ENCODE assay signal across 19 cellular contexts in the genomic region with DNA sequence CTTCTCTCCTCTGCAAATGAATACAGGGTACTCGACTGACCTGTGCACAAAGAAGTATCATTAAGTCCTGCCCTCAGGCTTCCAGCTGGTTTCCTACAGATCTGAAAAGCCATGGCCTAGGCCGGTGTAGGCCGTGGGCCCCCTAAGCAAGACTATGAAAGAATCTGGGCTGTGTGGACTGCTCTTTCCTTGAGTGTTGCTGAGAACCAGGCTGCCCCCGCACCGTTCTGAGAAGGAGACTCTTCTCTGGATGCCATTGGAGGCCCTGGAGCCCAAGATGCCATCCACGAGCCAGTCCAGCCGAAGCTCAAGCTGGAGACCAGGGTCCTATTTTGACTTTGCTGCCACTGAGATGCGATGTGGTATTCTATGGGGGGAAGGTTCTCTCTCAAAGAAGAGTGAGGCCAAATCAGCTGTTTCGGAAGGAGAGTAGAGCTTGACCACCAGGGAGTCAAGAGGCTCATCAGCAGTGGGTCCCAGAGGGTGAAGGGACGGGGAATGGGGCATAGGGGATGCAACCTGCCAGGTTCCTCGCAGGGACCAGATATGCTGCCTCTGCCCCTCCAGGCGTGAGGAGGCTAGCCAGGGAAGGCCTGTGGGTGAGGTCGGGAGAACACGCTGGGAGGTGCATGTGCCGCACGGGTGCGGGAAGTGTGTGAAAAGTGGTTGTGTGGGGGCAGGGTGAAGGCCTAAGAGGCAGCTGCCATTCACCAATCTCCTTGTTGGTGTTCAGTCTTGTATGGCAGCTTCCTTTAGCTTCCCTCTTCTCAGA.
"Had no signal": no experiment of that assay in that cellular context is flagged by ENCODE, and none has a peak within 500 bp of the region (broad histone marks: within the 10 kb centered on the region; RNA-seq: fewer than 3 reads in every experiment).

No MANE protein-coding gene starts in this region.

- H3K4me3 ChIP-seq: body of pancreas, dorsolateral prefrontal cortex, pancreas, right lobe of liver, suprapubic skin, transverse colon had no signal

- H3K36me3 ChIP-seq: pancreas, right lobe of liver, suprapubic skin, transverse colon had no signal

- H3K27me3 Mint-ChIP-seq: activated CD4-positive, alpha-beta T cell treated with anti-CD3 and anti-CD28 coated beads for 36 hours; activated naive CD8-positive, alpha-beta T cell had no signal

- H3K9me3 ChIP-seq: body of pancreas, pancreas, right lobe of liver, suprapubic skin, transverse colon had no signal

- DNase-seq: activated CD4-positive, alpha-beta T cell treated with anti-CD3 and anti-CD28 coated beads for 36 hours; activated CD4-positive, alpha-beta T cell treated with anti-CD3 and anti-CD28 coated beads, Interleukin-2, amount 50 U/mL, for 48 hours; activated CD8-positive, alpha-beta memory T cell treated with anti-CD3 and anti-CD28 coated beads, Interleukin-2, amount 10 ng/mL, durations not matched to agents 7 days and 5 days; activated gamma-delta T cell; activated T-cell treated with anti-CD3 and anti-CD28 coated beads, Interleukin-2, amount 50 U/mL, for 1 hour; amygdala; caudate nucleus; foreskin fibroblast; stimulated activated naive CD4-positive, alpha-beta T cell treated with Interleukin-2 at 50 U/mL for 16 hours; T-helper 2 cell; transverse colon had no signal

- H3K4me3 Mint-ChIP-seq: activated CD4-positive, alpha-beta T cell treated with anti-CD3 and anti-CD28 coated beads for 36 hours; activated CD8-positive, alpha-beta memory T cell treated with anti-CD3 and anti-CD28 coated beads, Interleukin-2, amount 10 ng/mL, durations not matched to agents 7 days and 5 days; activated naive CD8-positive, alpha-beta T cell had no signal

- ATAC-seq: activated CD4-positive, alpha-beta T cell treated with anti-CD3 and anti-CD28 coated beads for 36 hours; activated CD8-positive, alpha-beta memory T cell treated with anti-CD3 and anti-CD28 coated beads, Interleukin-2, amount 10 ng/mL, durations not matched to agents 7 days and 5 days; body of pancreas; pancreas; right lobe of liver had no signal

- H3K4me1 ChIP-seq: body of pancreas, pancreas, right lobe of liver, suprapubic skin, transverse colon had no signal

- H3K27ac ChIP-seq: body of pancreas, dorsolateral prefrontal cortex, epithelial cell of prostate, pancreas, right lobe of liver, suprapubic skin, transverse colon had no signal

- H3K4me1 Mint-ChIP-seq: activated CD4-positive, alpha-beta T cell treated with anti-CD3 and anti-CD28 coated beads for 36 hours; activated CD8-positive, alpha-beta memory T cell treated with anti-CD3 and anti-CD28 coated beads, Interleukin-2, amount 10 ng/mL, durations not matched to agents 7 days and 5 days had no signal

- FAIRE-seq: colon, pancreas had no signal

- H3K27me3 ChIP-seq: body of pancreas, pancreas, right lobe of liver, transverse colon had no signal

- H3K36me3 Mint-ChIP-seq: activated CD8-positive, alpha-beta memory T cell treated with anti-CD3 and anti-CD28 coated beads, Interleukin-2, amount 10 ng/mL, durations not matched to agents 7 days and 5 days; activated naive CD8-positive, alpha-beta T cell had no signal

- H3K27ac Mint-ChIP-seq: activated CD4-positive, alpha-beta T cell treated with anti-CD3 and anti-CD28 coated beads for 36 hours; activated CD8-positive, alpha-beta memory T cell treated with anti-CD3 and anti-CD28 coated beads, Interleukin-2, amount 10 ng/mL, durations not matched to agents 7 days and 5 days; activated naive CD8-positive, alpha-beta T cell had no signal
